Comparison of ENCODE assay signal across 18 cellular contexts in genomic region chr14:36619853-36620252, GRCh38. TPM values are rescaled to one million over a fixed set of nuclear protein-coding genes. Genes with fewer than 3 reads are reported as not detected.
A peak's percentile ranks its signal among the peaks of the same experiment; 100 is the strongest.
DNase-seq lines count a peak whose midpoint lies in the region; ATAC-seq, FAIRE-seq and TF ChIP-seq lines count a peak whose summit lies in the region.
"Had no signal": no experiment of that assay in that cellular context is flagged by ENCODE, and none has a peak within 500 bp of the region (broad histone marks: within the 10 kb centered on the region; RNA-seq: fewer than 3 reads in every experiment).

No MANE protein-coding gene starts in this region.

- ATAC-seq in GM18861 (IDR thresholded peaks at IDR 0.05; ENCODE audit: unreplicated experiment): no peak
- ATAC-seq: CD8-positive, alpha-beta T cell; GM23338 had no signal

- no peak for TF ChIP-seq CTCF in epithelial cell of esophagus (IDR thresholded peaks at IDR 0.05; ENCODE audit: insufficient read depth, low read depth, low read length, missing control alignments)

- no peak overlapping the region for H3K4me3 ChIP-seq in epithelial cell of esophagus (ENCODE audit: low read length)
- H3K4me3 ChIP-seq: GM23338 had no signal

- peak; percentile 35 for DNase-seq in H4 (ENCODE audit: low spot score)
- DNase-seq in LoVo (ENCODE audit: low spot score): peak; percentile 35
- DNase-seq in epithelial cell of esophagus (ENCODE audit: low read depth): peak; percentile 35
- DNase-seq in urothelium cell line (ENCODE audit: low spot score): peak; percentile 39
- DNase-seq in stimulated activated CD4-positive, alpha-beta T cell treated with anti-CD3 and anti-CD28 coated beads, Interleukin-2, amount 100 ng/mL, for 24 hours: no peak
- DNase-seq in superior temporal gyrus (ENCODE audit: extremely low spot score): no peak
- DNase-seq: CD8-positive, alpha-beta T cell; Kasumi-1; NCI-H1048; NCI-H146; NCI-H2107; NCI-H226; NCI-H526 treated with DMSO at 0.1 percent for 48 hours had no signal

- no peak for FAIRE-seq in urothelium cell line (lab: Jason Lieb, UNC)
- FAIRE-seq: D721Med, GM19239 had no signal

RNA-seq across cellular contexts. Expression of gene NKX2-8, which starts 37.4 kb away (rescaled TPM):
- total RNA-seq in H4 (2014; rRNA removed; shearing (Covaris generic)): 1.6 and 1.7 TPM in 2 replicates
- total RNA-seq: CD8-positive, alpha-beta T cell; OCI-LY7 had no signal

RNA-seq across cellular contexts. Expression of gene PAX9, which starts 41.8 kb away (rescaled TPM):
- 4.6 and 5.2 TPM in 2 replicates for total RNA-seq in H4 (2014; rRNA removed; shearing (Covaris generic))
- total RNA-seq: CD8-positive, alpha-beta T cell; GM23338 had no signal

Comparison
In these comparisons a context has a peak if more than half of its experiments do, and no peak if none do; other contexts are left out.
1. DNase-seq: peak in H4 (single experiment), LoVo (single experiment), epithelial cell of esophagus (single experiment) and urothelium cell line (single experiment); none in stimulated activated CD4-positive, alpha-beta T cell treated with anti-CD3 and anti-CD28 coated beads, Interleukin-2, amount 100 ng/mL, for 24 hours (0 of 2) and superior temporal gyrus (single experiment).